ENCODE assay signal across 8 cellular contexts in the genomic region with DNA sequence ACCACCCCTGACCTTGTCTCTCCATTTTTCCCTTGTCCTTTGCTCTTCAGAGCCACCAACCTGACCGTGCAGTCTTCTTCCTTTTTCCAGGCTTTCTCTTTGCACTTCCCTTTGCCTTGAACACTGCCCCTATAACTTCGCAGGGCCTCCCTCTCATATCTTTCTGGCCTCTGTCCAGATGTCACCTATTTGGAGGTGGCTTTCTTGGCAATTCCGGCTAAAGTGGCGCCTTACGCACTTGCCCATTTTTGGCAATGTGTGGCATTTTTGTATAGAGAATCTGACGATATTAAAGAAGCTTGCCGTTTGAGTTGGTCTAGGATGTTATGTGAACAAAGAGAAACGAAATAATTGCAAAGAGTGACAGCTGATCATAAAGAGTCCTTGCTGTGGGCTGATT.
DNase-seq lines count a peak whose midpoint lies in the region; ATAC-seq and TF ChIP-seq lines count a peak whose summit lies in the region.

No MANE protein-coding gene starts in this region.

- no peaks in the 10 kb centered on the region for H3K4me1 ChIP-seq in iPS DF 6.9 (ENCODE audit: control insufficient read depth, insufficient read depth, low read length)

- H3K4me3 Mint-ChIP-seq in stimulated activated naive B cell treated with anti-CD40 and anti-IgM and Interleukin-4, amounts not matched to agents 10 μg/mL and 1 μg/mL and 100 μg/mL, for 72 hours, result peak overlapping the region; percentile 95

- no peak overlapping the region for H3K27ac ChIP-seq in iPS DF 6.9 (ENCODE audit: low read length)

- no peaks in the 10 kb centered on the region for H3K27me3 ChIP-seq in iPS DF 6.9 (ENCODE audit: control insufficient read depth, insufficient read depth, low read length)

- TF ChIP-seq CTCF in WI38 (IDR thresholded peaks at IDR 0.05; ENCODE audit: low read depth, low read length), result no peak

- H3K27me3 Mint-ChIP-seq in stimulated activated naive B cell treated with anti-CD40 and anti-IgM and Interleukin-4, amounts not matched to agents 10 μg/mL and 1 μg/mL and 100 μg/mL, for 72 hours, result peaks cover 15 to 20% of the 10 kb centered on the region in 2 donors

- peaks cover 0 to 1% of the 10 kb centered on the region in 2 donors for H3K9me3 Mint-ChIP-seq in stimulated activated naive B cell treated with anti-CD40 and anti-IgM and Interleukin-4, amounts not matched to agents 10 μg/mL and 1 μg/mL and 100 μg/mL, for 72 hours

- H3K4me3 ChIP-seq in WI38 (ENCODE audit: low read depth, low read length) (peak overlapping the region; percentile 92), iPS DF 6.9 (ENCODE audit: low read length) (peak overlapping the region; percentile 66; the same call in 1 of the 2 replicates)

- no CpG with 5 or more reads among the region's 8 CpGs for WGBS in iPS DF 6.9 (ENCODE audit: insufficient coverage, insufficient read length)

- H3K27ac Mint-ChIP-seq in stimulated activated naive B cell treated with anti-CD40 and anti-IgM and Interleukin-4, amounts not matched to agents 10 μg/mL and 1 μg/mL and 100 μg/mL, for 72 hours, result peak overlapping the region; percentile 99

- no peaks in the 10 kb centered on the region for H3K9me3 ChIP-seq in iPS DF 6.9 (ENCODE audit: control insufficient read depth, insufficient read depth, low read length)

- DNase-seq in NOMO-1 (lab: John Stamatoyannopoulos, UW; ENCODE audit: unreplicated experiment in 2 of 2) (peak; percentile 42 to 60), NOMO-1 treated with DMSO at 0.1 percent for 48 hours (lab: John Stamatoyannopoulos, UW; ENCODE audit: unreplicated experiment) (no peak), iPS DF 6.9 (ENCODE audit: low read depth, low spot score) (no peak), cerebellar cortex (ENCODE audit: low spot score) (no peak)
- no peak for DNase-seq in stimulated activated naive B cell treated with anti-CD40 and anti-IgM and Interleukin-4, amounts not matched to agents 10 μg/mL and 1 μg/mL and 100 μg/mL, for 72 hours

- no peaks in the 10 kb centered on the region for H3K36me3 ChIP-seq in iPS DF 6.9 (ENCODE audit: control insufficient read depth, insufficient read depth, low read length)

- ATAC-seq in stimulated activated naive B cell treated with anti-CD40 and anti-IgM and Interleukin-4, amounts not matched to agents 10 μg/mL and 1 μg/mL and 100 μg/mL, for 72 hours (replicated peaks), result no peak
- ATAC-seq in HG03095 (IDR thresholded peaks at IDR 0.05; ENCODE audit: unreplicated experiment), result no peak
- no peak for ATAC-seq in GM21423 (IDR thresholded peaks at IDR 0.05; ENCODE audit: unreplicated experiment)

- H3K36me3 Mint-ChIP-seq in stimulated activated naive B cell treated with anti-CD40 and anti-IgM and Interleukin-4, amounts not matched to agents 10 μg/mL and 1 μg/mL and 100 μg/mL, for 72 hours, result peaks cover 26 to 41% of the 10 kb centered on the region in 2 donors

- peaks cover 20 to 36% of the 10 kb centered on the region in 2 donors for H3K4me1 Mint-ChIP-seq in stimulated activated naive B cell treated with anti-CD40 and anti-IgM and Interleukin-4, amounts not matched to agents 10 μg/mL and 1 μg/mL and 100 μg/mL, for 72 hours

Comparison
In these comparisons a context has a peak if more than half of its experiments do, and no peak if none do; other contexts are left out.
1. DNase-seq: peak in NOMO-1 (2 of 2); none in NOMO-1 treated with DMSO at 0.1 percent for 48 hours (single experiment), iPS DF 6.9 (single experiment), stimulated activated naive B cell treated with anti-CD40 and anti-IgM and Interleukin-4, amounts not matched to agents 10 μg/mL and 1 μg/mL and 100 μg/mL, for 72 hours (single experiment) and cerebellar cortex (single experiment).